Comparison of ENCODE assay signal across 9 cellular contexts in genomic region chr1:188665477-188665876, GRCh38.
"Had no signal": no experiment of that assay in that cellular context is flagged by ENCODE, and none has a peak within 500 bp of the region (broad histone marks: within the 10 kb centered on the region; RNA-seq: fewer than 3 reads in every experiment).

No MANE protein-coding gene starts in this region.

- H3K9me3 Mint-ChIP-seq: GM23338, H9 had no signal

- FAIRE-seq: H54, HTR-8/SVneo, K562 had no signal

- DNase-seq: H9, HCEC 1CT, HFFc6, IMR-90, KG1 had no signal

- H2AFZ ChIP-seq: GM23338 had no signal

- H3K4me3 ChIP-seq: GM23338, K562 had no signal

- H3K4me2 ChIP-seq: GM23338 had no signal

- H3K4me3 Mint-ChIP-seq: GM23338, H9, HFFc6 had no signal

- H3K27ac Mint-ChIP-seq: GM23338, H9, HFFc6 had no signal
